1 cellular context compared by ENCODE assay signal in genomic region chr1:113929750-113930498, GRCh38.
A peak's percentile ranks its signal among the peaks of the same experiment; 100 is the strongest.
TF ChIP-seq lines count a peak whose summit lies in the region.

No MANE protein-coding gene starts in this region.

TF ChIP-seq in K562, 482 proteins besides CTCF, POLR2A, EP300 and RAD21 (continued from another document and continues in another):
- TF ChIP-seq E2F4 (CRISPR knock-in tag; IDR thresholded peaks at IDR 0.05; ENCODE audit: low read depth) (no peak), MED1 (CRISPR knock-in tag; IDR thresholded peaks at IDR 0.05; ENCODE audit: borderline replicate concordance) (no peak), FOXA3 (CRISPR knock-in tag; conservative IDR thresholded peaks at IDR 0.05 in 1 of 2, IDR thresholded peaks at IDR 0.05 in 1 of 2) (0 out of 4 replicates have a peak, but pooled peaks of 1 of the 2 experiments have one; percentile 17), SREBF2 (CRISPR knock-in tag; IDR thresholded peaks at IDR 0.05) (no peak), TGIF2 (CRISPR knock-in tag; IDR thresholded peaks at IDR 0.05) (no peak; the same call in 1 of the 2 replicates), HMG20A (CRISPR knock-in tag; conservative IDR thresholded peaks at IDR 0.05) (no peak), NR0B1 (IDR thresholded peaks at IDR 0.05; ENCODE audit: partially characterized antibody) (no peak), FOXM1 (IDR thresholded peaks at IDR 0.05; ENCODE audit: low read depth) (no peak), FOXM1 (CRISPR knock-in tag; IDR thresholded peaks at IDR 0.05; ENCODE audit: low read depth) (no peak; the same call in 1 of the 2 replicates), SMARCC2 (IDR thresholded peaks at IDR 0.05; ENCODE audit: low read depth) (no peak; the same call in 1 of the 2 replicates), C11orf30 (IDR thresholded peaks at IDR 0.05; ENCODE audit: low read depth) (no peak), ZNF445 (CRISPR knock-in tag; IDR thresholded peaks at IDR 0.05; ENCODE audit: low read depth) (no peak), ERF (CRISPR knock-in tag; IDR thresholded peaks at IDR 0.05) (peak; percentile 93; the same call in 1 of the 2 replicates), TAF9B (IDR thresholded peaks at IDR 0.05; ENCODE audit: partially characterized antibody) (no peak), SMAD2 (IDR thresholded peaks at IDR 0.05; ENCODE audit: low read depth, low read length) (no peak), ZNF121 (CRISPR knock-in tag; conservative IDR thresholded peaks at IDR 0.05) (no peak), ZNF830 (CRISPR knock-in tag; IDR thresholded peaks at IDR 0.05) (no peak), MCM7 (IDR thresholded peaks at IDR 0.05) (no peak), FOS (IDR thresholded peaks at IDR 0.05; ENCODE audit: extremely low read depth, insufficient read length) (no peak), ARID4B (CRISPR knock-in tag; IDR thresholded peaks at IDR 0.05) (no peak; the same call in none of the 2 replicates), ZC3H8 (IDR thresholded peaks at IDR 0.05) (no peak), RFX5 (IDR thresholded peaks at IDR 0.05; ENCODE audit: low read depth, low read length) (no peak), ZNF75A (CRISPR knock-in tag; IDR thresholded peaks at IDR 0.05) (no peak), ZSCAN32 (CRISPR knock-in tag; IDR thresholded peaks at IDR 0.05) (no peak), CEBPG (CRISPR knock-in tag; IDR thresholded peaks at IDR 0.05) (no peak), CEBPG (tag; conservative IDR thresholded peaks at IDR 0.05 in 1 of 2, IDR thresholded peaks at IDR 0.05 in 1 of 2) (no peak), TCF7L2 (IDR thresholded peaks at IDR 0.05; ENCODE audit: low read depth, low read length) (no peak), SUPT5H (IDR thresholded peaks at IDR 0.05) (no peak; the same call in 1 of the 2 replicates), AFF1 (IDR thresholded peaks at IDR 0.05; ENCODE audit: low read depth in 1 of 2, partially characterized antibody in 2 of 2) (no peak), MLX (CRISPR knock-in tag; conservative IDR thresholded peaks at IDR 0.05) (no peak), TCFL5 (CRISPR knock-in tag; conservative IDR thresholded peaks at IDR 0.05) (no peak), ZFP36 (IDR thresholded peaks at IDR 0.05; ENCODE audit: low read depth, low read length, partially characterized antibody) (no peak), ZNF518B (CRISPR knock-in tag; IDR thresholded peaks at IDR 0.05) (no peak)
- TF ChIP-seq, protein P1, sequence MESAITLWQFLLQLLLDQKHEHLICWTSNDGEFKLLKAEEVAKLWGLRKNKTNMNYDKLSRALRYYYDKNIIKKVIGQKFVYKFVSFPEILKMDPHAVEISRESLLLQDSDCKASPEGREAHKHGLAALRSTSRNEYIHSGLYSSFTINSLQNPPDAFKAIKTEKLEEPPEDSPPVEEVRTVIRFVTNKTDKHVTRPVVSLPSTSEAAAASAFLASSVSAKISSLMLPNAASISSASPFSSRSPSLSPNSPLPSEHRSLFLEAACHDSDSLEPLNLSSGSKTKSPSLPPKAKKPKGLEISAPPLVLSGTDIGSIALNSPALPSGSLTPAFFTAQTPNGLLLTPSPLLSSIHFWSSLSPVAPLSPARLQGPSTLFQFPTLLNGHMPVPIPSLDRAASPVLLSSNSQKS (CRISPR knock-in tag; IDR thresholded peaks at IDR 0.05): 0 out of 2 replicates have a peak, but pooled peaks have one; percentile 58
- TF ChIP-seq, protein P2, sequence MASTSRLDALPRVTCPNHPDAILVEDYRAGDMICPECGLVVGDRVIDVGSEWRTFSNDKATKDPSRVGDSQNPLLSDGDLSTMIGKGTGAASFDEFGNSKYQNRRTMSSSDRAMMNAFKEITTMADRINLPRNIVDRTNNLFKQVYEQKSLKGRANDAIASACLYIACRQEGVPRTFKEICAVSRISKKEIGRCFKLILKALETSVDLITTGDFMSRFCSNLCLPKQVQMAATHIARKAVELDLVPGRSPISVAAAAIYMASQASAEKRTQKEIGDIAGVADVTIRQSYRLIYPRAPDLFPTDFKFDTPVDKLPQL (IDR thresholded peaks at IDR 0.05; ENCODE audit: extremely low read depth, insufficient read length): no peak
- TF ChIP-seq, protein P3, sequence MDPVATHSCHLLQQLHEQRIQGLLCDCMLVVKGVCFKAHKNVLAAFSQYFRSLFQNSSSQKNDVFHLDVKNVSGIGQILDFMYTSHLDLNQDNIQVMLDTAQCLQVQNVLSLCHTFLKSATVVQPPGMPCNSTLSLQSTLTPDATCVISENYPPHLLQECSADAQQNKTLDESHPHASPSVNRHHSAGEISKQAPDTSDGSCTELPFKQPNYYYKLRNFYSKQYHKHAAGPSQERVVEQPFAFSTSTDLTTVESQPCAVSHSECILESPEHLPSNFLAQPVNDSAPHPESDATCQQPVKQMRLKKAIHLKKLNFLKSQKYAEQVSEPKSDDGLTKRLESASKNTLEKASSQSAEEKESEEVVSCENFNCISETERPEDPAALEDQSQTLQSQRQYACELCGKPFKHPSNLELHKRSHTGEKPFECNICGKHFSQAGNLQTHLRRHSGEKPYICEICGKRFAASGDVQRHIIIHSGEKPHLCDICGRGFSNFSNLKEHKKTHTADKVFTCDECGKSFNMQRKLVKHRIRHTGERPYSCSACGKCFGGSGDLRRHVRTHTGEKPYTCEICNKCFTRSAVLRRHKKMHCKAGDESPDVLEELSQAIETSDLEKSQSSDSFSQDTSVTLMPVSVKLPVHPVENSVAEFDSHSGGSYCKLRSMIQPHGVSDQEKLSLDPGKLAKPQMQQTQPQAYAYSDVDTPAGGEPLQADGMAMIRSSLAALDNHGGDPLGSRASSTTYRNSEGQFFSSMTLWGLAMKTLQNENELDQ (CRISPR knock-in tag; IDR thresholded peaks at IDR 0.05; ENCODE audit: borderline replicate concordance): no peak
- TF ChIP-seq, protein P4, sequence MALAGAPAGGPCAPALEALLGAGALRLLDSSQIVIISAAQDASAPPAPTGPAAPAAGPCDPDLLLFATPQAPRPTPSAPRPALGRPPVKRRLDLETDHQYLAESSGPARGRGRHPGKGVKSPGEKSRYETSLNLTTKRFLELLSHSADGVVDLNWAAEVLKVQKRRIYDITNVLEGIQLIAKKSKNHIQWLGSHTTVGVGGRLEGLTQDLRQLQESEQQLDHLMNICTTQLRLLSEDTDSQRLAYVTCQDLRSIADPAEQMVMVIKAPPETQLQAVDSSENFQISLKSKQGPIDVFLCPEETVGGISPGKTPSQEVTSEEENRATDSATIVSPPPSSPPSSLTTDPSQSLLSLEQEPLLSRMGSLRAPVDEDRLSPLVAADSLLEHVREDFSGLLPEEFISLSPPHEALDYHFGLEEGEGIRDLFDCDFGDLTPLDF (CRISPR knock-in tag; IDR thresholded peaks at IDR 0.05): 0 out of 2 replicates have a peak, but pooled peaks have one; percentile 50
